8 cellular contexts compared by ENCODE assay signal in genomic region chr11:33773399-33774355, GRCh38. TPM values are rescaled to one million over a fixed set of nuclear protein-coding genes. Genes with fewer than 3 reads are reported as not detected.
DNase-seq lines count a peak whose midpoint lies in the region; ATAC-seq and TF ChIP-seq lines count a peak whose summit lies in the region.

No MANE protein-coding gene starts in this region.

- H3K9ac ChIP-seq in DND-41 (ENCODE audit: low read depth, low read length) (peak overlapping the region; percentile 70), HUES64 (ENCODE audit: low read depth, low read length) (peak overlapping the region; percentile 66), stomach smooth muscle (ENCODE audit: low read length in 2 of 2) (peak overlapping the region; percentile 87 to 91)

- 3% methylated on average over 53 of the region's 53 CpGs for WGBS in HUES64
- 5 to 6% methylated on average over 33 to 39 of the region's 53 CpGs for WGBS in mesodermal cell (ENCODE audit: insufficient coverage in 2 of 2), 2 experiments

- peak overlapping the region; percentile 94 for H3K27ac Mint-ChIP-seq in activated CD4-positive, alpha-beta T cell treated with anti-CD3 and anti-CD28 coated beads, Interleukin-2, amount 10 ng/mL, durations not matched to agents 24 days and 14 days

- peaks cover 11% of the 10 kb centered on the region; the same call in 1 of the 2 replicates for H3K36me3 ChIP-seq in DND-41 (ENCODE audit: insufficient read depth, low read length)
- peaks cover 2% of the 10 kb centered on the region for H3K36me3 ChIP-seq in HUES64 (ENCODE audit: insufficient read depth, low read length)
- H3K36me3 ChIP-seq in effector memory CD4-positive, alpha-beta T cell (ENCODE audit: control insufficient read depth, insufficient read depth, low read length) = peaks cover 12% of the 10 kb centered on the region
- H3K36me3 ChIP-seq in mesodermal cell (ENCODE audit: control insufficient read depth, insufficient read depth, low read length) = peaks cover 1% of the 10 kb centered on the region
- peaks cover 3% of the 10 kb centered on the region in 2 donors for H3K36me3 ChIP-seq in stomach smooth muscle (ENCODE audit: control insufficient read depth in 2 of 2, insufficient read depth in 2 of 2, low read length in 2 of 2)

- DNase-seq in DND-41 (peak; percentile 51), putamen (ENCODE audit: low spot score) (no peak)
- peak; percentile 79 for DNase-seq in activated CD4-positive, alpha-beta T cell treated with anti-CD3 and anti-CD28 coated beads, Interleukin-2, amount 10 ng/mL, durations not matched to agents 24 days and 14 days
- peak; percentile 10 to 58 (median 48) for DNase-seq in effector memory CD4-positive, alpha-beta T cell

- H3K36me3 Mint-ChIP-seq in activated CD4-positive, alpha-beta T cell treated with anti-CD3 and anti-CD28 coated beads, Interleukin-2, amount 10 ng/mL, durations not matched to agents 24 days and 14 days (ENCODE audit: low read depth) = peaks cover 15% of the 10 kb centered on the region

- H3K27me3 ChIP-seq in DND-41 (ENCODE audit: insufficient read depth, low read length, poor library complexity) (peaks cover 28% of the 10 kb centered on the region), HUES64 (ENCODE audit: insufficient read depth, low read length) (peaks cover 40% of the 10 kb centered on the region), stomach smooth muscle (ENCODE audit: control insufficient read depth in 1 of 2, insufficient read depth in 2 of 2, low read length in 2 of 2) (no peaks in the 10 kb centered on the region)
- no peaks in the 10 kb centered on the region for H3K27me3 ChIP-seq in effector memory CD4-positive, alpha-beta T cell (replicated peaks; ENCODE audit: control insufficient read depth, insufficient read depth, low read length, poor library complexity, severe bottlenecking)

- ATAC-seq in DND-41 (ENCODE audit: insufficient read depth, low read depth) (peak; percentile 76), GM21526 (IDR thresholded peaks at IDR 0.05; ENCODE audit: low FRiP score, unreplicated experiment) (peak; percentile 20)

- H3K4me3 Mint-ChIP-seq in activated CD4-positive, alpha-beta T cell treated with anti-CD3 and anti-CD28 coated beads, Interleukin-2, amount 10 ng/mL, durations not matched to agents 24 days and 14 days = peak overlapping the region; percentile 97

- H3K4me2 ChIP-seq in DND-41 (ENCODE audit: insufficient read depth, low read length) = peak overlapping the region; percentile 88

- H3K79me2 ChIP-seq in DND-41 (ENCODE audit: insufficient read depth, low read length) = peaks cover 28% of the 10 kb centered on the region

- H3K27ac ChIP-seq in DND-41 (ENCODE audit: low read length) (peak overlapping the region; percentile 72), HUES64 (ENCODE audit: low read depth, low read length) (no peak overlapping the region), mesodermal cell (ENCODE audit: low read depth, low read length, severe bottlenecking) (no peak overlapping the region), stomach smooth muscle (ENCODE audit: low read length) (peak overlapping the region; percentile 91)
- H3K27ac ChIP-seq in effector memory CD4-positive, alpha-beta T cell (ENCODE audit: insufficient read depth, low read length, poor library complexity, severe bottlenecking) = peak overlapping the region; percentile 87

- no peaks in the 10 kb centered on the region for H3K9me3 Mint-ChIP-seq in activated CD4-positive, alpha-beta T cell treated with anti-CD3 and anti-CD28 coated beads, Interleukin-2, amount 10 ng/mL, durations not matched to agents 24 days and 14 days

- peaks cover 23% of the 10 kb centered on the region for H3K4me1 Mint-ChIP-seq in activated CD4-positive, alpha-beta T cell treated with anti-CD3 and anti-CD28 coated beads, Interleukin-2, amount 10 ng/mL, durations not matched to agents 24 days and 14 days

- intact Hi-C loops in activated CD4-positive, alpha-beta T cell treated with anti-CD3 and anti-CD28 coated beads, Interleukin-2, amount 10 ng/mL, durations not matched to agents 24 days and 14 days (cut with micrococcal nuclease) = loop anchor here (1.0 kb wide), 2 partner anchors 37 to 73 kb away; partner anchors contain the start of genes C11orf91 and CD59

- H3K4me3 ChIP-seq in DND-41 (ENCODE audit: low read depth in 1 of 2, low read length in 2 of 2) = peak overlapping the region; percentile 81 to 87
- H3K4me3 ChIP-seq in HUES64 (ENCODE audit: low read length) = peak overlapping the region; percentile 88
- peak overlapping the region; percentile 100 for H3K4me3 ChIP-seq in effector memory CD4-positive, alpha-beta T cell (ENCODE audit: insufficient read depth, low read depth, low read length, poor library complexity, severe bottlenecking)
- peak overlapping the region; percentile 82 for H3K4me3 ChIP-seq in mesodermal cell (ENCODE audit: extremely low read depth, insufficient read depth, low read length, poor library complexity, severe bottlenecking)
- H3K4me3 ChIP-seq in stomach smooth muscle (ENCODE audit: low read length in 2 of 2) = peak overlapping the region; percentile 90 to 93

- H3K9me3 ChIP-seq in DND-41 (ENCODE audit: insufficient read depth, low read length, severe bottlenecking) (no peaks in the 10 kb centered on the region), HUES64 (ENCODE audit: insufficient read depth, low read depth, low read length) (no peaks in the 10 kb centered on the region), mesodermal cell (ENCODE audit: control insufficient read depth, low read length) (no peaks in the 10 kb centered on the region), stomach smooth muscle (ENCODE audit: control insufficient read depth in 2 of 2, low read length in 2 of 2) (no peaks in the 10 kb centered on the region)
- no peaks in the 10 kb centered on the region for H3K9me3 ChIP-seq in effector memory CD4-positive, alpha-beta T cell (ENCODE audit: control insufficient read depth, low read length)

- no peak for TF ChIP-seq CTCF in DND-41 (IDR thresholded peaks at IDR 0.05; ENCODE audit: borderline replicate concordance, extremely low read depth, low read length, poor library complexity, severe bottlenecking)

- peak overlapping the region; percentile 95 for H2AFZ ChIP-seq in DND-41 (ENCODE audit: low read depth, low read length)

- H3K4me1 ChIP-seq in DND-41 (ENCODE audit: insufficient read depth, low read length) = peaks cover 27% of the 10 kb centered on the region
- peaks cover 19% of the 10 kb centered on the region for H3K4me1 ChIP-seq in HUES64 (ENCODE audit: insufficient read depth, low read length)
- H3K4me1 ChIP-seq in effector memory CD4-positive, alpha-beta T cell (ENCODE audit: control insufficient read depth, insufficient read depth, low read length, poor library complexity, severe bottlenecking) = peaks cover 22% of the 10 kb centered on the region
- H3K4me1 ChIP-seq in mesodermal cell (ENCODE audit: control insufficient read depth, insufficient read depth, low read length, poor library complexity, severe bottlenecking) = peaks cover 8% of the 10 kb centered on the region
- H3K4me1 ChIP-seq in stomach smooth muscle (ENCODE audit: control insufficient read depth, insufficient read depth, low read length) = peaks cover 21% of the 10 kb centered on the region

- peaks cover 24% of the 10 kb centered on the region for H3K27me3 Mint-ChIP-seq in activated CD4-positive, alpha-beta T cell treated with anti-CD3 and anti-CD28 coated beads, Interleukin-2, amount 10 ng/mL, durations not matched to agents 24 days and 14 days

- H4K20me1 ChIP-seq in DND-41 (ENCODE audit: insufficient read depth, low read length) = peaks cover 19% of the 10 kb centered on the region; the same call in 1 of the 2 replicates

RNA-seq across cellular contexts. Expression of gene FBXO3, which starts 0.6 kb away (rescaled TPM):
- polyA plus RNA-seq in HUES64 (2013, experiment 1 of 2) = 20.2 TPM
- polyA plus RNA-seq in HUES64 (2013, experiment 2 of 2) = 20.6 TPM
- total RNA-seq in activated CD4-positive, alpha-beta T cell treated with anti-CD3 and anti-CD28 coated beads, Interleukin-2, amount 10 ng/mL, durations not matched to agents 24 days and 14 days = 18.1 and 20.9 TPM in 2 replicates
- 23.6 TPM for polyA plus RNA-seq in mesodermal cell (2013, experiment 1 of 2)
- polyA plus RNA-seq in mesodermal cell (2013, experiment 2 of 2) = 26.1 TPM

RNA-seq across cellular contexts. Expression of gene CD59, which starts 37.5 kb away (rescaled TPM):
- polyA plus RNA-seq in HUES64 (2013, experiment 1 of 2) = 47.2 TPM
- polyA plus RNA-seq in HUES64 (2013, experiment 2 of 2) = 54.4 TPM
- total RNA-seq in activated CD4-positive, alpha-beta T cell treated with anti-CD3 and anti-CD28 coated beads, Interleukin-2, amount 10 ng/mL, durations not matched to agents 24 days and 14 days = 94.1 and 98.7 TPM in 2 replicates
- polyA plus RNA-seq in mesodermal cell (2013, experiment 1 of 2) = 248 TPM
- 222 TPM for polyA plus RNA-seq in mesodermal cell (2013, experiment 2 of 2)

Comparison
In these comparisons a context has a peak if more than half of its experiments do, and no peak if none do; other contexts are left out.
1. H3K27ac ChIP-seq: peak in DND-41 (single experiment), effector memory CD4-positive, alpha-beta T cell (single experiment) and stomach smooth muscle (single experiment); none in HUES64 (single experiment) and mesodermal cell (single experiment).
2. Peak in every context shown above with its lines, with median percentiles within 50 percentile points of each other: H3K4me3 ChIP-seq and H3K9ac ChIP-seq.